In the genomic region with DNA sequence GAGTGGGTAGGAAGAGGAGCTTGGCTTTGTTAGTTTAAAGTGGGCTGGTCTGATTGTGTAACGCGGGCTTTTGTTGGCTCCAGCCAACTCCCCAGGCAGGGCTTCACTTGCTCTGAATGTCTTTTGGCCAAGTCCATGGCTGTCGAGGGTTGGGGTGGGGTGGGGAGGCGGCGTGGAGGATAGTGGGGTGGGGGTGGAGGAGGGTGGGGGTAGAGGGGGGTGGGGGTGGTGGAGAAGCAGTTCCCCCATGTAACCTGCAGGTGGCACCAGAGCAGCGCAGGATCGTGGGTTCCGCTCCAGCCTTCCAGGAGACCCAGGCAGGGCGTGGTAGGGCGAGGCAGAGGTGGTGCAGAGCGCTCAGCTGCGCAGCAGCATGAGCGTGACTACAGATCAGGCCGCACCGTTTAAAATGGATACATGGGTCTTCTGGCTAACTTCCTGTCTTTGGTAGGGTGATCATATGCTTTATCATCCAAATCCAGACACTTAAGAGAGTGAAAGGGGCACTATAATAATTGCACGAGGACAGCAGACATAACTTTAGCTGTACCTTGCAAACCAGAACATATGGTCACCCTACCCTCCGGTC, we compare ENCODE assay signal across 8 cellular contexts. TPM values are rescaled to one million over a fixed set of nuclear protein-coding genes. Genes with fewer than 3 reads are reported as not detected.
DNase-seq lines count a peak whose midpoint lies in the region; ATAC-seq, FAIRE-seq and TF ChIP-seq lines count a peak whose summit lies in the region.

No MANE protein-coding gene starts in this region.

- peak overlapping the region; percentile 86 for H2AFZ ChIP-seq in OCI-LY3 (ENCODE audit: low read depth, low read length)

- H3K9ac ChIP-seq in OCI-LY3 (ENCODE audit: low read length): peak overlapping the region; percentile 0; the same call in 1 of the 2 replicates

- H4K20me1 ChIP-seq in OCI-LY3 (ENCODE audit: insufficient read depth, low read length): no peaks in the 10 kb centered on the region

- H3K4me3 ChIP-seq in OCI-LY3 (ENCODE audit: low read length): peak overlapping the region; percentile 72

- H3K36me3 ChIP-seq in OCI-LY3 (replicated peaks; ENCODE audit: low read depth, low read length): no peaks in the 10 kb centered on the region

- H3K4me1 ChIP-seq in OCI-LY3 (ENCODE audit: low read length): peaks cover 11% of the 10 kb centered on the region

- H3K9me3 Mint-ChIP-seq in CD4-positive, alpha-beta T cell: no peaks in the 10 kb centered on the region
- no peaks in the 10 kb centered on the region for H3K9me3 Mint-ChIP-seq in natural killer cell treated with Interleukin-12 subunit alpha and Interleukin-12 subunit beta and Interleukin-15 and Interleukin-18, amount 100 ng/mL, for 72 hours
- no peaks in the 10 kb centered on the region for H3K9me3 Mint-ChIP-seq in stimulated activated naive B cell treated with anti-CD40 and anti-IgM and Interleukin-4, amounts not matched to agents 10 μg/mL and 1 μg/mL and 100 μg/mL, for 72 hours

- H3K4me2 ChIP-seq in OCI-LY3 (ENCODE audit: low read length): peak overlapping the region; percentile 89

- intact Hi-C loops in CD4-positive, alpha-beta T cell (cut with DNase I, micrococcal nuclease): loop anchor here (10.0 kb wide), 2 partner anchors 79 to 271 kb away; no protein-coding TSS in a partner anchor

- H3K79me2 ChIP-seq in OCI-LY3 (ENCODE audit: low read length): no peaks in the 10 kb centered on the region

- no peaks in the 10 kb centered on the region for H3K9me3 ChIP-seq in CD4-positive, alpha-beta T cell (ENCODE audit: control insufficient read depth, low read length)
- no peaks in the 10 kb centered on the region for H3K9me3 ChIP-seq in OCI-LY3 (ENCODE audit: insufficient read depth, low read length)

- no peak overlapping the region for H3K27ac Mint-ChIP-seq in CD4-positive, alpha-beta T cell
- H3K27ac Mint-ChIP-seq in natural killer cell treated with Interleukin-12 subunit alpha and Interleukin-12 subunit beta and Interleukin-15 and Interleukin-18, amount 100 ng/mL, for 72 hours: no peak overlapping the region
- H3K27ac Mint-ChIP-seq in stimulated activated naive B cell treated with anti-CD40 and anti-IgM and Interleukin-4, amounts not matched to agents 10 μg/mL and 1 μg/mL and 100 μg/mL, for 72 hours: no peak overlapping the region

- TF ChIP-seq CTCF in CD4-positive, alpha-beta T cell (IDR thresholded peaks at IDR 0.05): peak; percentile 38
- TF ChIP-seq CTCF in OCI-LY3 (IDR thresholded peaks at IDR 0.05; ENCODE audit: low read depth, low read length): peak; percentile 48

- POLR2A ChIA-PET in CD4-positive, alpha-beta T cell (lab: Charles Lee): no interaction called here

- CTCF ChIA-PET in CD4-positive, alpha-beta T cell (lab: Charles Lee): interaction anchor here (0.6 to 1.0 kb wide), 3 partner anchors 30 to 126 kb away, joined by 3 to 4 read pairs (median 3); no protein-coding TSS in a partner anchor

- H3K4me1 Mint-ChIP-seq in CD4-positive, alpha-beta T cell (ENCODE audit: low read depth): peaks cover 18% of the 10 kb centered on the region
- H3K4me1 Mint-ChIP-seq in natural killer cell treated with Interleukin-12 subunit alpha and Interleukin-12 subunit beta and Interleukin-15 and Interleukin-18, amount 100 ng/mL, for 72 hours (ENCODE audit: low read depth in 2 of 2): peaks cover 0 to 5% of the 10 kb centered on the region in 2 donors
- peaks cover 5 to 15% of the 10 kb centered on the region in 2 donors for H3K4me1 Mint-ChIP-seq in stimulated activated naive B cell treated with anti-CD40 and anti-IgM and Interleukin-4, amounts not matched to agents 10 μg/mL and 1 μg/mL and 100 μg/mL, for 72 hours

- peak; percentile 100 for ATAC-seq in CD4-positive, alpha-beta T cell (ENCODE audit: poor library complexity)
- ATAC-seq in esophagus mucosa (peak; percentile 92), HG03432 (IDR thresholded peaks at IDR 0.05; ENCODE audit: unreplicated experiment) (no peak)
- peak; percentile 66 to 81 for ATAC-seq in natural killer cell treated with Interleukin-12 subunit alpha and Interleukin-12 subunit beta and Interleukin-15 and Interleukin-18, amount 100 ng/mL, for 72 hours
- ATAC-seq in stimulated activated naive B cell treated with anti-CD40 and anti-IgM and Interleukin-4, amounts not matched to agents 10 μg/mL and 1 μg/mL and 100 μg/mL, for 72 hours (replicated peaks): peak; percentile 96 to 98

- no peak overlapping the region for H3K27ac ChIP-seq in CD4-positive, alpha-beta T cell (ENCODE audit: low read depth, low read length)
- H3K27ac ChIP-seq in OCI-LY3 (ENCODE audit: low read length): no peak overlapping the region

- H3K27me3 ChIP-seq in CD4-positive, alpha-beta T cell (ENCODE audit: control insufficient read depth, insufficient read depth, low read length): no peaks in the 10 kb centered on the region
- H3K27me3 ChIP-seq in OCI-LY3 (ENCODE audit: low read depth, low read length): peaks cover 14% of the 10 kb centered on the region; the same call in 1 of the 2 replicates

- FAIRE-seq in HTR-8/SVneo (lab: Jason Lieb, UNC): no peak

- DNase-seq in CD4-positive, alpha-beta T cell: peak; percentile 47 to 70 (median 58)
- peak; percentile 61 for DNase-seq in HTR-8/SVneo (ENCODE audit: insufficient read length, low spot score)
- DNase-seq in activated T-cell treated with anti-CD3 and anti-CD28 coated beads for 4 hours: peak; percentile 48
- no peak for DNase-seq in natural killer cell treated with Interleukin-12 subunit alpha and Interleukin-12 subunit beta and Interleukin-15 and Interleukin-18, amount 100 ng/mL, for 72 hours (ENCODE audit: low spot score)
- peak; percentile 26 for DNase-seq in stimulated activated naive B cell treated with anti-CD40 and anti-IgM and Interleukin-4, amounts not matched to agents 10 μg/mL and 1 μg/mL and 100 μg/mL, for 72 hours

- peaks cover 6% of the 10 kb centered on the region for H3K36me3 Mint-ChIP-seq in CD4-positive, alpha-beta T cell (ENCODE audit: low read depth)
- no peaks in the 10 kb centered on the region for H3K36me3 Mint-ChIP-seq in natural killer cell treated with Interleukin-12 subunit alpha and Interleukin-12 subunit beta and Interleukin-15 and Interleukin-18, amount 100 ng/mL, for 72 hours
- H3K36me3 Mint-ChIP-seq in stimulated activated naive B cell treated with anti-CD40 and anti-IgM and Interleukin-4, amounts not matched to agents 10 μg/mL and 1 μg/mL and 100 μg/mL, for 72 hours: peaks cover 2 to 7% of the 10 kb centered on the region in 2 donors

- H3K4me3 Mint-ChIP-seq in CD4-positive, alpha-beta T cell: no peak overlapping the region
- no peak overlapping the region for H3K4me3 Mint-ChIP-seq in natural killer cell treated with Interleukin-12 subunit alpha and Interleukin-12 subunit beta and Interleukin-15 and Interleukin-18, amount 100 ng/mL, for 72 hours
- peak overlapping the region; percentile 47 to 52 for H3K4me3 Mint-ChIP-seq in stimulated activated naive B cell treated with anti-CD40 and anti-IgM and Interleukin-4, amounts not matched to agents 10 μg/mL and 1 μg/mL and 100 μg/mL, for 72 hours

- no peaks in the 10 kb centered on the region for H3K27me3 Mint-ChIP-seq in CD4-positive, alpha-beta T cell
- no peaks in the 10 kb centered on the region for H3K27me3 Mint-ChIP-seq in natural killer cell treated with Interleukin-12 subunit alpha and Interleukin-12 subunit beta and Interleukin-15 and Interleukin-18, amount 100 ng/mL, for 72 hours
- H3K27me3 Mint-ChIP-seq in stimulated activated naive B cell treated with anti-CD40 and anti-IgM and Interleukin-4, amounts not matched to agents 10 μg/mL and 1 μg/mL and 100 μg/mL, for 72 hours: peaks cover 0 to under 1% of the 10 kb centered on the region in 2 donors

RNA-seq across cellular contexts. Expression of gene GOLGA6A, which starts 28.3 kb away (rescaled TPM):
- under 1 TPM; 0.16 to 0.42 TPM for total RNA-seq in CD4-positive, alpha-beta T cell
- 0.08 TPM for total RNA-seq in esophagus mucosa
- total RNA-seq in natural killer cell treated with Interleukin-12 subunit alpha and Interleukin-12 subunit beta and Interleukin-15 and Interleukin-18, amount 100 ng/mL, for 72 hours: not detected

RNA-seq across cellular contexts. Expression of gene PML, which starts 59.5 kb away (rescaled TPM):
- total RNA-seq in CD4-positive, alpha-beta T cell: 10 to 100 TPM; 39.2 to 42.9 TPM
- total RNA-seq in esophagus mucosa: 28.8 TPM
- total RNA-seq in natural killer cell treated with Interleukin-12 subunit alpha and Interleukin-12 subunit beta and Interleukin-15 and Interleukin-18, amount 100 ng/mL, for 72 hours: 10 to 100 TPM; 62.6 to 72.3 TPM

Comparison
In these comparisons a context has a peak if more than half of its experiments do, and no peak if none do; other contexts are left out.
1. H3K4me3 Mint-ChIP-seq: peak in stimulated activated naive B cell treated with anti-CD40 and anti-IgM and Interleukin-4, amounts not matched to agents 10 μg/mL and 1 μg/mL and 100 μg/mL, for 72 hours (2 of 2); none in CD4-positive, alpha-beta T cell (single experiment) and natural killer cell treated with Interleukin-12 subunit alpha and Interleukin-12 subunit beta and Interleukin-15 and Interleukin-18, amount 100 ng/mL, for 72 hours (single experiment).